20 cellular contexts compared by ENCODE assay signal in the genomic region with DNA sequence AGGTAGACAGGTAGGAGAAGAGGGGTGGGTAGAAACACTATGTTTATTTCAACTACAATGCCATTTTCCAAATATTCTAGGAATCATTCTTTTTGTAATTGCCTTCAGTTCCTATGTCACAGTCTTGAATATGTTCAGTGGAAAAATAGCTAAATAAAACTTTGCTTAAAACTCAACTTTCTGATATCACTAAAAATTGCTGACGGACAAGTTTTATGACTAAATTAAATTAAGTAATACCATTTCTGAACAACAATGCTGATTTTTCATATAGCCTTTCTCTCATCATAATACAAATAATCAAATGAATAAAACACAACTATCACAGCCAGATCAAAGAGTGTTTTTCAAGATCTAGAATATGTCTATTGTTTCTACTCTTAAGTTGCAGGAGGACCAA.
"Had no signal": no experiment of that assay in that cellular context is flagged by ENCODE, and none has a peak within 500 bp of the region (broad histone marks: within the 10 kb centered on the region; RNA-seq: fewer than 3 reads in every experiment).

No MANE protein-coding gene starts in this region.

- H3K36me3 ChIP-seq: MG63 had no signal

- H3K9me2 ChIP-seq: SK-N-SH had no signal

- H3K27ac ChIP-seq: RWPE1 had no signal

- ATAC-seq: Panc1, PC-3 had no signal

- H3K9me3 ChIP-seq: MG63, SK-N-SH had no signal

- H3K9ac ChIP-seq: SK-N-SH had no signal

- H3K4me3 ChIP-seq: MG63 had no signal

- H3K27me3 ChIP-seq: MG63 had no signal

- DNase-seq: Karpas-422, KG1, MG63, NCI-H1092, NCI-H1105 treated with DMSO at 0.1 percent for 48 hours, NCI-H1417 treated with DMSO at 0.1 percent for 48 hours, NCI-H187, NCI-H2029, NCI-H2081 treated with DMSO at 0.1 percent for 48 hours, NCI-H2171, NCI-H226, NCI-H446 treated with DMSO at 0.1 percent for 48 hours, NCI-H510A treated with DMSO at 0.1 percent for 48 hours, NCI-H69, NCI-H774, PC-3, SHP77, SK-N-SH had no signal

- H3K4me2 ChIP-seq: SK-N-SH had no signal
